ENCODE assay signal across 23 cellular contexts in the genomic region with DNA sequence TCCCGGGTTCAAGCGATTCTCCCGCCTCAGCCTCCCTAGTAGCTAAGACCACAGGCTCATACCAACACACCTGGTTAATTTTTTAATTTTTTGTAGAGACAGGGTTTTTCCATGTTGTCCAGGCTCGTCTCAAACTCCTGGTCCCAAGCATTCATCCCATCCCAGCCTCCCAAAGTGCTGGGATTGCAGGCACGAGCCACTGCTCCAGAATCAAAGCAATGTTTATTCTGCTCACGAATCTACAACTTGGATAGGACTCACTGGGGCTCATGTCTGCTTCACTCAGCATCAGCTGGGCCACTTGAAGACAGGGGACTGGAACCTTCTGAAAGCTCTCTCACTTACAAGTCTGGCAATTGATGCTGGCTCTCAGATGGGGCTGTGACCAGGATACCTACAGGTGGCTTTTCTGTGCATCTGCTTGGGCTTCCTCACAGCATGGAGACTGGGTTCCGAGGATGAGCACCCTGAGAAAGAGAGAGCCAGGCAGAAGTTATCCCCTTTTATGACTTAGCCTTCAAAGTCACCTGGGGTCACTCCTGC.
"Had no signal": no experiment of that assay in that cellular context is flagged by ENCODE, and none has a peak within 500 bp of the region (broad histone marks: within the 10 kb centered on the region; RNA-seq: fewer than 3 reads in every experiment).

No MANE protein-coding gene starts in this region.

- H3K4me3 Mint-ChIP-seq: activated CD4-positive, alpha-beta memory T cell treated with anti-CD3 and anti-CD28 coated beads, Interleukin-2, amount 10 ng/mL, durations not matched to agents 7 days and 5 days; activated naive CD8-positive, alpha-beta T cell had no signal

- H3K27ac ChIP-seq: SK-N-MC had no signal

- H3K4me3 ChIP-seq: K562, SK-N-MC had no signal

- H3K27ac Mint-ChIP-seq: activated CD4-positive, alpha-beta memory T cell treated with anti-CD3 and anti-CD28 coated beads, Interleukin-2, amount 10 ng/mL, durations not matched to agents 7 days and 5 days; activated T-helper 17 cell treated with anti-CD3 and anti-CD28 coated beads, Interleukin-2, amount 50 U/mL, for 72 hours had no signal

- ATAC-seq: activated T-helper 17 cell treated with anti-CD3 and anti-CD28 coated beads, Interleukin-2, amount 50 U/mL, for 72 hours; Right ventricle myocardium inferior had no signal

- H3K36me3 Mint-ChIP-seq: activated naive CD8-positive, alpha-beta T cell; brain had no signal

- H3K27me3 Mint-ChIP-seq: activated CD4-positive, alpha-beta memory T cell treated with anti-CD3 and anti-CD28 coated beads, Interleukin-2, amount 10 ng/mL, durations not matched to agents 7 days and 5 days; activated naive CD8-positive, alpha-beta T cell; activated T-helper 17 cell treated with anti-CD3 and anti-CD28 coated beads, Interleukin-2, amount 50 U/mL, for 72 hours; T-cell had no signal

- DNase-seq: activated CD4-positive, alpha-beta memory T cell treated with anti-CD3 and anti-CD28 coated beads, Interleukin-2, amount 10 ng/mL, durations not matched to agents 7 days and 5 days; activated CD4-positive, alpha-beta T cell treated with anti-CD3 and anti-CD28 coated beads, Interleukin-2, amount 50 U/mL, for 1 hour; activated CD4-positive, CD25-positive, alpha-beta regulatory T cell; activated naive CD4-positive, alpha-beta T cell; activated T-cell treated with anti-CD3 and anti-CD28 coated beads, Interleukin-2, amount 50 U/mL, for 48 hours; Karpas-422; MM.1S; NCI-H1105; NCI-H1436; NCI-H187; NCI-H2081; NCI-H510A treated with DMSO at 0.1 percent for 48 hours; NCI-H69; NK-92 treated with Interleukin-12 subunit alpha and Interleukin-12 subunit beta, amount 100 ng/mL, for 24 hours; OCI-M1; RPMI8226; T-cell had no signal
